ENCODE assay signal across 11 cellular contexts in the genomic region with DNA sequence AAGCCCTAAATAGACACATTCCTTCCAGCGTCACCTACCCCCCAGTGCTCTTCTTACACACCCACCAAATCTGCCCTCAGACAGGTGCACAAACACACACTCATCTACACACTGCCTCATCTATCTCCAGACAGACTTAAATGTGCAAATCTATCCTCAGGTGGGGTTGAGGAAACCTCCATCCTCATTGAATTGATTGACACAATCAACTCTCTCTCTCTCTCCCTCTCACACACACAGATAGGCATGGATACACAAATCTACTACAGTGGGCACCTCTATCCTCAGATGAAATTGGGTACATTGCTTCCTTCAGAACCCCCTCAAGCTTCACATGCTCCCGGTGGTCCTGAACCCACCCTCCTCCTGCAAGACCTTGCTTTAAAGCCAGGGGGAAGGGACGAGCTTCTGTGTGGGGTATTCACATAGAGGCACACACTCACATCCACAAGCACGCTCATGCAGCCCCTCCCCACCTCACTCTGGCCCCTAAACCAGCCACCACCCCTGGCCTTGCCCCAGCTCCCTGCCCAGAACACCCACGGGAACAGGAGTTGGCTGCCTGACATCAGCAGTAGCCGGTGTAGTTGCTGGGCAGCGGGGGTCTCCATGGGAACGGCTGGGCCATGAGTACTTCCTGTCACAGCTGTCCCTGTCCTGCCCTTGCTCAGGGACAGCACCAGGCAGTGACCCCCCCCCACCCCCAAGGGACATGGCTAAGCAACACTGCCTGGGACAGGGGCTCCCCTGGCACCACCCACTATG. TPM values are rescaled to one million over a fixed set of nuclear protein-coding genes. Genes with fewer than 3 reads are reported as not detected.
DNase-seq lines count a peak whose midpoint lies in the region; ATAC-seq, FAIRE-seq and TF ChIP-seq lines count a peak whose summit lies in the region.
"Had no signal": no experiment of that assay in that cellular context is flagged by ENCODE, and none has a peak within 500 bp of the region (broad histone marks: within the 10 kb centered on the region; RNA-seq: fewer than 3 reads in every experiment).

No MANE protein-coding gene starts in this region.

- peak; percentile 43 for ATAC-seq in Right ventricle myocardium inferior
- no peak for ATAC-seq in activated T-cell treated with anti-CD3 and anti-CD28 coated beads, Interleukin-2, amount 50 U/mL, for 4 hours
- ATAC-seq: foreskin keratinocyte, HCT116 had no signal

- H3K9me3 ChIP-seq in right atrium auricular region (no peaks in the 10 kb centered on the region), kidney (ENCODE audit: control insufficient read depth in 1 of 2, low read length in 2 of 2) (no peaks in the 10 kb centered on the region)

- H3K9ac ChIP-seq in kidney (ENCODE audit: low read length in 2 of 2), result no peak overlapping the region

- H3K4me3 Mint-ChIP-seq in activated T-cell treated with anti-CD3 and anti-CD28 coated beads, Interleukin-2, amount 50 U/mL, for 4 hours, result no peak overlapping the region
- H3K4me3 Mint-ChIP-seq: activated B cell treated with CpG ODN at 0.5 μM for 24 hours had no signal

- no peaks in the 10 kb centered on the region for H3K9me3 Mint-ChIP-seq in activated T-cell treated with anti-CD3 and anti-CD28 coated beads, Interleukin-2, amount 50 U/mL, for 4 hours
- H3K9me3 Mint-ChIP-seq: activated B cell treated with CpG ODN at 0.5 μM for 24 hours had no signal

- H3K4me1 Mint-ChIP-seq in activated T-cell treated with anti-CD3 and anti-CD28 coated beads, Interleukin-2, amount 50 U/mL, for 4 hours (ENCODE audit: low read depth), result no peaks in the 10 kb centered on the region
- H3K4me1 Mint-ChIP-seq: activated B cell treated with CpG ODN at 0.5 μM for 24 hours had no signal

- H3K27me3 ChIP-seq in right atrium auricular region, result no peaks in the 10 kb centered on the region

- no peak for FAIRE-seq in kidney (lab: Jason Lieb, UNC)

- peaks cover 0 to 29% of the 10 kb centered on the region in 2 donors for H3K4me1 ChIP-seq in right atrium auricular region
- H3K4me1 ChIP-seq in kidney (ENCODE audit: control insufficient read depth in 1 of 2, insufficient read depth in 1 of 2, low read depth in 1 of 2, low read length in 2 of 2), result peaks cover 10 to 13% of the 10 kb centered on the region in 2 donors
- H3K4me1 ChIP-seq: foreskin keratinocyte had no signal

- intact Hi-C loops in Right ventricle myocardium inferior (cut with DNase I), result no loop called here
- intact Hi-C loops in kidney (cut with DNase I), result no loop called here

- H3K36me3 ChIP-seq in right atrium auricular region, result no peaks in the 10 kb centered on the region
- H3K36me3 ChIP-seq in kidney (ENCODE audit: control insufficient read depth in 1 of 2, insufficient read depth in 2 of 2, low read length in 2 of 2), result peaks cover 2 to 8% of the 10 kb centered on the region in 2 donors

- H3K27me3 Mint-ChIP-seq in activated T-cell treated with anti-CD3 and anti-CD28 coated beads, Interleukin-2, amount 50 U/mL, for 4 hours (ENCODE audit: low read depth), result peaks cover 2% of the 10 kb centered on the region

- TF ChIP-seq CTCF in right atrium auricular region (IDR thresholded peaks at IDR 0.05) (no peak), kidney (IDR thresholded peaks at IDR 0.05; ENCODE audit: borderline replicate concordance, extremely low read depth, insufficient read depth) (no peak)

- H3K27ac ChIP-seq in right atrium auricular region (no peak overlapping the region), angular gyrus (ENCODE audit: low read depth, low read length) (peak overlapping the region; percentile 43), kidney (ENCODE audit: low read depth in 2 of 2, low read length in 2 of 2) (peak overlapping the region; percentile 18 to 74)
- H3K27ac ChIP-seq: foreskin keratinocyte had no signal

- peak; percentile 72 for DNase-seq in Right ventricle myocardium inferior (ENCODE audit: missing footprints)
- no peak for DNase-seq in right atrium auricular region (ENCODE audit: low spot score)
- peak; percentile 89 for DNase-seq in kidney
- DNase-seq in activated CD8-positive, alpha-beta memory T cell treated with anti-CD3 and anti-CD28 coated beads, Interleukin-2, amount 50 U/mL, for 48 hours, result no peak
- no peak for DNase-seq in mucosa of gallbladder (ENCODE audit: low spot score)
- no peak for DNase-seq in GDM1 (lab: John Stamatoyannopoulos, UW)
- no peak for DNase-seq in activated T-cell treated with anti-CD3 and anti-CD28 coated beads, Interleukin-2, amount 50 U/mL, for 4 hours
- DNase-seq: activated B cell treated with CpG ODN at 0.5 μM for 24 hours, foreskin keratinocyte had no signal

- H3K4me3 ChIP-seq in right atrium auricular region (no peak overlapping the region), kidney (ENCODE audit: low read length in 2 of 2) (no peak overlapping the region)

- H3K36me3 Mint-ChIP-seq in activated T-cell treated with anti-CD3 and anti-CD28 coated beads, Interleukin-2, amount 50 U/mL, for 4 hours (ENCODE audit: insufficient read depth), result no peaks in the 10 kb centered on the region

RNA-seq across cellular contexts. Expression of a gene that starts 22.8 kb away (rescaled TPM):
- total RNA-seq in Right ventricle myocardium inferior (21.0 TPM), right atrium auricular region (10 to 100 TPM; 22.1 to 25.3 TPM), kidney (147 TPM), mucosa of gallbladder (90.6 TPM)
- 37.3 TPM for polyA plus RNA-seq in kidney (ENCODE audit: insufficient read depth, low read depth, low replicate concordance)
- under 1 TPM; 0.05 to 0.24 (median 0.14) TPM for total RNA-seq in activated T-cell treated with anti-CD3 and anti-CD28 coated beads, Interleukin-2, amount 50 U/mL, for 4 hours
- total RNA-seq: activated B cell treated with CpG ODN at 0.5 μM for 24 hours had no signal

Comparison
In these comparisons a context has a peak if more than half of its experiments do, and no peak if none do; other contexts are left out.
1. DNase-seq: peak in Right ventricle myocardium inferior (single experiment) and kidney (single experiment); none in right atrium auricular region (single experiment), activated CD8-positive, alpha-beta memory T cell treated with anti-CD3 and anti-CD28 coated beads, Interleukin-2, amount 50 U/mL, for 48 hours (single experiment), mucosa of gallbladder (single experiment), GDM1 (single experiment) and activated T-cell treated with anti-CD3 and anti-CD28 coated beads, Interleukin-2, amount 50 U/mL, for 4 hours (single experiment).
2. H3K27ac ChIP-seq: peak in angular gyrus (single experiment) and kidney (2 of 2); none in right atrium auricular region (0 of 2).
3. RNA of a gene that starts 22.8 kb away (total RNA-seq): 147 TPM in kidney (single experiment), 90.6 TPM in mucosa of gallbladder (single experiment), 22.1 to 25.3 TPM in right atrium auricular region and 21.0 TPM in Right ventricle myocardium inferior (single experiment); 0.05 to 0.24 TPM in activated T-cell treated with anti-CD3 and anti-CD28 coated beads, Interleukin-2, amount 50 U/mL, for 4 hours; every median in the first group is over 10 times any median in the second.